In the genomic region with DNA sequence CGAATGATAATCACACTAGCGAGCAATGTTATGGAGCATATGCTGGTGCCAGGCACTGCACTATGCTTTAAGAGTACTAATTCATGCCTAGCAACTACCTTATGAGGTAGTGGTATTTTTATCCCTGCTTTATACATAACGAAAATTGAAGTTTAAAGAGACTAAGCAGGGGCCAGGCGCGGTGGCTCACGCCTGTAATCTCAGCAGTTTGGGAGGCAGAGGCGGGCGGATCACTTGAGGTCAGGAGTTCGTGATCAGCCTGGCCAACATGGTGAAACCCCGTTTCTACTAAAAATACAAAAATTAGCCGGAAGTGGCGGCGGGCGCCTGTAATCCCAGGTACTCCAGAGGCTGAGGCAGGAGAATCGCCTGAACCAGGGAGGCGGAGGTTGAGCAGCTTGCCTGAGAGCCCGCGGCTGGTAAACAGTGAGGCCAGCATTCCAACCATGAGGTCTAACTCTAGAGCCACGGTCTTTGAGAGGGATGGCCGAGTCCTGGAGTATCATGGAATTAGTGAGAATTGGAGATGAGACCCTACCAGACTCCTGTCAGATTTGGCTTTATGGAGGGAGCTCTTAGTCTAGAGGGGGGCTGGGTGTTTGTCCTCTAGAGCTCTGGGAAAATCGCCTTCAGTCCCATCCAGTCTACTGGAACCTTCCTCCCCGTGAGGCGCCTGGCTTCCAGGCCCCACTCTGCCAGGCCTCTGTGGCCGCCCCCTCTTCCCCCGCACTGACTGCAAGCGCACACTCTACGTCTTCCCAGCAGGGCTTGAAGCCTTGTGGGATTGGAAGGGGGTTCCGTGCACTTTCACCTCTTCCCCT, we compare ENCODE assay signal across 13 cellular contexts. TPM values are rescaled to one million over a fixed set of nuclear protein-coding genes. Genes with fewer than 3 reads are reported as not detected.
DNase-seq lines count a peak whose midpoint lies in the region; ATAC-seq and TF ChIP-seq lines count a peak whose summit lies in the region.
"Had no signal": no experiment of that assay in that cellular context is flagged by ENCODE, and none has a peak within 500 bp of the region (broad histone marks: within the 10 kb centered on the region; RNA-seq: fewer than 3 reads in every experiment).

No MANE protein-coding gene starts in this region.

- peak; percentile 3 for ATAC-seq in stimulated activated naive CD8-positive, alpha-beta T cell treated with anti-CD3 and anti-CD28 coated beads, Interleukin-15, amount 100 ng/mL, for 72 hours
- no peak for ATAC-seq in stimulated activated naive CD8-positive, alpha-beta T cell treated with anti-CD3 and anti-CD28 coated beads, Interleukin-15, Interleukin-2, amounts not matched to agents 100 U/mL and 50 U/mL, for 24 hours
- no peak for ATAC-seq in GM18909 (IDR thresholded peaks at IDR 0.05; ENCODE audit: poor library complexity, unreplicated experiment)

- no peak overlapping the region for H3K27ac ChIP-seq in RWPE1
- H3K27ac ChIP-seq: neural progenitor cell, stomach had no signal

- DNase-seq in stimulated activated naive CD8-positive, alpha-beta T cell treated with anti-CD3 and anti-CD28 coated beads, Interleukin-15, amount 100 ng/mL, for 72 hours, result no peak
- DNase-seq in stimulated activated naive CD8-positive, alpha-beta T cell treated with anti-CD3 and anti-CD28 coated beads, Interleukin-15, Interleukin-2, amounts not matched to agents 100 U/mL and 50 U/mL, for 24 hours, result no peak
- DNase-seq in RWPE1 (ENCODE audit: low spot score) (no peak), islet precursor cell (peak; percentile 45), NCI-H2107 (lab: John Stamatoyannopoulos, UW) (no peak), type B pancreatic cell (ENCODE audit: extremely low spot score, unreplicated experiment) (no peak), ecto neural progenitor cell (ENCODE audit: low spot score) (no peak)

- H3K36me3 Mint-ChIP-seq in type B pancreatic cell, result no peaks in the 10 kb centered on the region
- H3K36me3 Mint-ChIP-seq: activated naive CD4-positive, alpha-beta T cell treated with anti-CD3 and anti-CD28 coated beads, Interleukin-2, amount 10 ng/mL, durations not matched to agents 7 days and 5 days; immature natural killer cell had no signal

- H3K27ac Mint-ChIP-seq in stimulated activated naive CD8-positive, alpha-beta T cell treated with anti-CD3 and anti-CD28 coated beads, Interleukin-15, amount 100 ng/mL, for 72 hours, result no peak overlapping the region
- no peak overlapping the region for H3K27ac Mint-ChIP-seq in type B pancreatic cell
- H3K27ac Mint-ChIP-seq: activated naive CD4-positive, alpha-beta T cell treated with anti-CD3 and anti-CD28 coated beads, Interleukin-2, amount 10 ng/mL, durations not matched to agents 7 days and 5 days; dendritic cell treated with granulocyte-macrophage colony-stimulating factor and Interleukin-4, amounts not matched to agents 40 ng/mL and 50 ng/mL, for 4 days; immature natural killer cell; neural progenitor cell had no signal

- peaks cover 100% of the 10 kb centered on the region for H3K27me3 Mint-ChIP-seq in stimulated activated naive CD8-positive, alpha-beta T cell treated with anti-CD3 and anti-CD28 coated beads, Interleukin-15, amount 100 ng/mL, for 72 hours
- H3K27me3 Mint-ChIP-seq in type B pancreatic cell, result peaks cover 97% of the 10 kb centered on the region

- POLR2A ChIA-PET in RWPE1 (lab: Yijun Ruan, JAX; ENCODE audit: low non-redundant PET), result interaction anchor here (0.7 to 1.3 kb wide), 4 partner anchors 46 to 100 kb away, joined by 3 to 6 read pairs (median 4); partner anchors contain the start of gene KAZALD1

- CTCF ChIA-PET in RWPE1 (lab: Yijun Ruan, JAX), result interaction anchor here (0.5 to 7.2 kb wide), 45 partner anchors 9 to 1031 kb away, joined by 3 to 272 read pairs (median 6); partner anchors contain the start of genes MRPL43, TLX1 and TWNK

- no peaks in the 10 kb centered on the region for H3K9me3 Mint-ChIP-seq in stimulated activated naive CD8-positive, alpha-beta T cell treated with anti-CD3 and anti-CD28 coated beads, Interleukin-15, amount 100 ng/mL, for 72 hours
- no peaks in the 10 kb centered on the region for H3K9me3 Mint-ChIP-seq in type B pancreatic cell
- H3K9me3 Mint-ChIP-seq: activated naive CD4-positive, alpha-beta T cell treated with anti-CD3 and anti-CD28 coated beads, Interleukin-2, amount 10 ng/mL, durations not matched to agents 7 days and 5 days; dendritic cell treated with granulocyte-macrophage colony-stimulating factor and Interleukin-4, amounts not matched to agents 40 ng/mL and 50 ng/mL, for 4 days; immature natural killer cell had no signal

- no peak overlapping the region for H3K4me3 Mint-ChIP-seq in stimulated activated naive CD8-positive, alpha-beta T cell treated with anti-CD3 and anti-CD28 coated beads, Interleukin-15, amount 100 ng/mL, for 72 hours
- H3K4me3 Mint-ChIP-seq in type B pancreatic cell, result no peak overlapping the region
- H3K4me3 Mint-ChIP-seq: activated naive CD4-positive, alpha-beta T cell treated with anti-CD3 and anti-CD28 coated beads, Interleukin-2, amount 10 ng/mL, durations not matched to agents 7 days and 5 days; dendritic cell treated with granulocyte-macrophage colony-stimulating factor and Interleukin-4, amounts not matched to agents 40 ng/mL and 50 ng/mL, for 4 days; immature natural killer cell; neural progenitor cell had no signal

- H3K4me1 Mint-ChIP-seq in stimulated activated naive CD8-positive, alpha-beta T cell treated with anti-CD3 and anti-CD28 coated beads, Interleukin-15, amount 100 ng/mL, for 72 hours, result peaks cover 39% of the 10 kb centered on the region
- peaks cover 5% of the 10 kb centered on the region for H3K4me1 Mint-ChIP-seq in type B pancreatic cell (ENCODE audit: unreplicated experiment)

- TF ChIP-seq CTCF in RWPE1 (conservative IDR thresholded peaks at IDR 0.05; ENCODE audit: low read depth), result peak; percentile 72
- TF ChIP-seq CTCF in type B pancreatic cell (conservative IDR thresholded peaks at IDR 0.05), result no peak

RNA-seq across cellular contexts. Expression of gene TLX1, which starts 11.6 kb away (rescaled TPM):
- 0.10 and 0.17 TPM in 2 replicates for total RNA-seq in type B pancreatic cell (ENCODE audit: low replicate concordance)
